In genomic region chr11:6468712-6469495, GRCh38 we compare ENCODE assay signal across 9 cellular contexts. TPM values are rescaled to one million over a fixed set of nuclear protein-coding genes. Genes with fewer than 3 reads are reported as not detected.
DNase-seq lines count a peak whose midpoint lies in the region; ATAC-seq and TF ChIP-seq lines count a peak whose summit lies in the region.
"Had no signal": no experiment of that assay in that cellular context is flagged by ENCODE, and none has a peak within 500 bp of the region (broad histone marks: within the 10 kb centered on the region; RNA-seq: fewer than 3 reads in every experiment).

No MANE protein-coding gene starts in this region.

- no peaks in the 10 kb centered on the region for H3K27me3 ChIP-seq in muscle layer of colon (ENCODE audit: control insufficient read depth in 1 of 2, insufficient read depth in 2 of 2, low read length in 2 of 2)

- in situ Hi-C loops in SK-MEL-5 (cut with HindIII; ENCODE audit: low pct_unique_long_range_greater_than_20kb, low sequenced_read_pairs) = no loop called here

- no peak for TF ChIP-seq CTCF in fibroblast of mammary gland (conservative IDR thresholded peaks at IDR 0.05; ENCODE audit: control insufficient read depth, insufficient read depth, low read depth, low read length)

- H3K36me3 ChIP-seq in muscle layer of colon (ENCODE audit: insufficient read depth, low read length) = peaks cover 13% of the 10 kb centered on the region

- H3K9ac ChIP-seq in muscle layer of colon (ENCODE audit: low read length) = peak overlapping the region; percentile 2

- no peaks in the 10 kb centered on the region for H3K9me3 ChIP-seq in muscle layer of colon (ENCODE audit: low read length)

- ATAC-seq in GM21360 (IDR thresholded peaks at IDR 0.05; ENCODE audit: unreplicated experiment) = peak; percentile 75

- H3K4me3 ChIP-seq in fibroblast of mammary gland (ENCODE audit: control insufficient read depth, low read depth, low read length) (no peak overlapping the region), muscle layer of colon (ENCODE audit: low read depth in 1 of 2, low read length in 2 of 2) (peak overlapping the region in 1 of 2 donors; percentile 12)
- H3K4me3 ChIP-seq: skin epidermis had no signal

- no peak overlapping the region for H3K27ac ChIP-seq in muscle layer of colon (ENCODE audit: low read depth, low read length)

- peaks cover 32% of the 10 kb centered on the region for H3K4me1 ChIP-seq in muscle layer of colon (ENCODE audit: insufficient read depth, low read length)

- peak; percentile 81 for DNase-seq in D341Med (ENCODE audit: low spot score)
- DNase-seq in HT1080 (ENCODE audit: low read depth) = peak; percentile 84
- peak; percentile 70 for DNase-seq in SK-MEL-5 (ENCODE audit: low read depth, low spot score)
- peak; percentile 62 for DNase-seq in fibroblast of mammary gland (ENCODE audit: low read depth)
- no peak for DNase-seq in activated gamma-delta T cell treated with Interleukin-2 at 50 U/mL for 16 hours
- no peak for DNase-seq in DMS114 treated with DMSO at 0.1 percent for 48 hours (lab: John Stamatoyannopoulos, UW; ENCODE audit: unreplicated experiment)

RNA-seq across cellular contexts. Expression of gene TRIM3, which starts 4.8 kb away (rescaled TPM):
- total RNA-seq in HT1080 (2014; rRNA removed; shearing (Covaris generic)) = 27.2 and 35.5 TPM in 2 replicates
- polyA plus RNA-seq in HT1080 (2015; cell fraction: cytosol; rRNA removed) = 11.9 and 12.3 TPM in 2 replicates
- 64.8 and 66.5 TPM in 2 replicates for polyA plus RNA-seq in HT1080 (2015; cell fraction: nucleus; rRNA removed)
- 11.7 and 12.8 TPM in 2 replicates for total RNA-seq in SK-MEL-5 (2014; rRNA removed; shearing (Covaris generic))
- polyA plus RNA-seq in SK-MEL-5 (2015; cell fraction: cytosol; rRNA removed) = 14.4 and 15.4 TPM in 2 replicates
- 178 and 188 TPM in 2 replicates for polyA plus RNA-seq in SK-MEL-5 (2015; cell fraction: nucleus; rRNA removed)

RNA-seq across cellular contexts. Expression of gene ARFIP2, which starts 12.2 kb away (rescaled TPM):
- total RNA-seq in HT1080 (2014; rRNA removed; shearing (Covaris generic)) = 123 and 126 TPM in 2 replicates
- polyA plus RNA-seq in HT1080 (2015; cell fraction: cytosol; rRNA removed) = 85.7 and 89.3 TPM in 2 replicates
- polyA plus RNA-seq in HT1080 (2015; cell fraction: nucleus; rRNA removed) = 151 and 159 TPM in 2 replicates
- total RNA-seq in SK-MEL-5 (2014; rRNA removed; shearing (Covaris generic)) = 61.2 and 66.8 TPM in 2 replicates
- polyA plus RNA-seq in SK-MEL-5 (2015; cell fraction: cytosol; rRNA removed) = 58.1 and 63.1 TPM in 2 replicates
- 243 and 262 TPM in 2 replicates for polyA plus RNA-seq in SK-MEL-5 (2015; cell fraction: nucleus; rRNA removed)

RNA-seq across cellular contexts. Expression of gene TIMM10B, which starts 12.4 kb away (rescaled TPM):
- total RNA-seq in HT1080 (2014; rRNA removed; shearing (Covaris generic)) = 49.8 and 60.5 TPM in 2 replicates
- polyA plus RNA-seq in HT1080 (2015; cell fraction: cytosol; rRNA removed) = 31.3 and 34.1 TPM in 2 replicates
- 32.8 and 47.0 TPM in 2 replicates for polyA plus RNA-seq in HT1080 (2015; cell fraction: nucleus; rRNA removed)
- 61.3 and 68.5 TPM in 2 replicates for total RNA-seq in SK-MEL-5 (2014; rRNA removed; shearing (Covaris generic))
- polyA plus RNA-seq in SK-MEL-5 (2015; cell fraction: cytosol; rRNA removed) = 47.9 and 48.7 TPM in 2 replicates
- 53.6 and 54.9 TPM in 2 replicates for polyA plus RNA-seq in SK-MEL-5 (2015; cell fraction: nucleus; rRNA removed)

RNA-seq across cellular contexts. Expression of gene HPX, which starts 28.1 kb away (rescaled TPM):
- total RNA-seq in HT1080 (2014; rRNA removed; shearing (Covaris generic)) = 0.35 TPM in 1 of 2 replicates, not detected in the other
- not detected in 2 replicates for polyA plus RNA-seq in HT1080 (2015; cell fraction: cytosol; rRNA removed)
- polyA plus RNA-seq in HT1080 (2015; cell fraction: nucleus; rRNA removed) = 0.46 and 0.50 TPM in 2 replicates
- total RNA-seq in SK-MEL-5 (2014; rRNA removed; shearing (Covaris generic)) = 0.35 TPM in 1 of 2 replicates, not detected in the other
- polyA plus RNA-seq in SK-MEL-5 (2015; cell fraction: cytosol; rRNA removed) = 0.62 TPM in 1 of 2 replicates, not detected in the other
- polyA plus RNA-seq in SK-MEL-5 (2015; cell fraction: nucleus; rRNA removed) = 4.3 TPM in 2 replicates

RNA-seq across cellular contexts. Expression of gene DNHD1, which starts 28.2 kb away (rescaled TPM):
- 3.5 and 5.7 TPM in 2 replicates for total RNA-seq in HT1080 (2014; rRNA removed; shearing (Covaris generic))
- 1.8 and 2.8 TPM in 2 replicates for polyA plus RNA-seq in HT1080 (2015; cell fraction: cytosol; rRNA removed)
- polyA plus RNA-seq in HT1080 (2015; cell fraction: nucleus; rRNA removed) = 54.8 and 61.1 TPM in 2 replicates
- 1.5 and 2.8 TPM in 2 replicates for total RNA-seq in SK-MEL-5 (2014; rRNA removed; shearing (Covaris generic))
- polyA plus RNA-seq in SK-MEL-5 (2015; cell fraction: cytosol; rRNA removed) = 0.43 and 1.1 TPM in 2 replicates
- polyA plus RNA-seq in SK-MEL-5 (2015; cell fraction: nucleus; rRNA removed) = 38.2 and 44.7 TPM in 2 replicates

Comparison
In these comparisons a context has a peak if more than half of its experiments do, and no peak if none do; other contexts are left out.
1. DNase-seq: peak in D341Med (single experiment), HT1080 (single experiment), SK-MEL-5 (single experiment) and fibroblast of mammary gland (single experiment); none in activated gamma-delta T cell treated with Interleukin-2 at 50 U/mL for 16 hours (single experiment) and DMS114 treated with DMSO at 0.1 percent for 48 hours (single experiment).